ENCODE assay signal across 8 cellular contexts in the genomic region with DNA sequence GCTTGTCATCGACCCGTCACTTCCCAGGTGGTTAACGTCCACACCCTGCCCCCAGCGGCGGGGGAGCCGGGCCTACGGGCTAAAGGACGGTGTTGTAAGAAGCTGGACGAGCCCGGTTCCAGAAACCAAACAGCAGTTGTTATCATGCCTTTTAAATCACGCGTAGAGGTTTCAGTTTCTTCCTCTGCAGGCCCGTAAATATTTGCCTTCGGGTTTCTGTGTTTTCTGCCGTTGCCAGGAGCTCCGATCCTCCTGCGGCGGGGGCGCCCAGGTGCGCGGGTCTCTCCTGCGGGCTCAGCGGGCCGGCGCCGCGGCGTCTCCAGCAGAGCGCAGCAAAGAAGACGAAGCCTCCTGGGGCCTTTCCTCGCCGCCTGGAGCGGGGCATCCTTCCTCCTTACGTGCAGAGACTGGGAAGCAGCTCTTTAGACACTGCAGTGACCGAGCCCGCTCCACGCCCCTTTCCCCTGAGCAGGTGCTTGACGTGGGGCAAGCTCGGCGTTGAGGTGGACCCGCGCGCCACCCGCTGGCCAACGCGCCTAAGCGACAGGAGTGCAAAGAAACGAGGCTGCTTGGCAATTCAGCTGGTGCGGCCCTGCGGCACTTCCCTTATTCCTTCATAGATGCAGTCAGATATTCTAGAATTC. TPM values are rescaled to one million over a fixed set of nuclear protein-coding genes. Genes with fewer than 3 reads are reported as not detected.
DNase-seq lines count a peak whose midpoint lies in the region; ATAC-seq and TF ChIP-seq lines count a peak whose summit lies in the region.

No MANE protein-coding gene starts in this region.

- peak overlapping the region; percentile 57 for H3K4me3 ChIP-seq in AG04449 (ENCODE audit: low read depth, low read length)

- ATAC-seq in GM18907 (IDR thresholded peaks at IDR 0.05; ENCODE audit: unreplicated experiment) = peak; percentile 94
- ATAC-seq in HG03159 (IDR thresholded peaks at IDR 0.05; ENCODE audit: unreplicated experiment) = peak; percentile 92

- POLR2A ChIA-PET in AG04449 (lab: Yijun Ruan, JAX) = interaction anchor here (0.6 kb wide), 1 partner anchor 59 kb away, joined by 3 read pairs; no protein-coding TSS in a partner anchor

- DNase-seq in AG04449 (ENCODE audit: low read depth, low spot score) = no peak
- peak; percentile 34 for DNase-seq in NCI-H2227 treated with DMSO at 0.1 percent for 48 hours (lab: John Stamatoyannopoulos, UW)
- DNase-seq in activated CD4-positive, alpha-beta T cell treated with anti-CD3 and anti-CD28 coated beads for 1 hour = peak; percentile 58
- peak; percentile 77 for DNase-seq in cerebellum (ENCODE audit: low spot score)
- DNase-seq in kidney tubule cell (ENCODE audit: low spot score) = peak; percentile 91
- peak; percentile 38 to 66 (median 54) for DNase-seq in stimulated activated CD4-positive, alpha-beta T cell treated with anti-CD3 and anti-CD28 coated beads, Interleukin-1b, Interleukin-23, amount 100 ng/mL, for 24 hours (ENCODE audit: low read depth in 4 of 4, low spot score in 1 of 4)

- CTCF ChIA-PET in AG04449 (lab: Yijun Ruan, JAX) = interaction anchor here (0.6 to 15.1 kb wide), 58 partner anchors 10 to 830 kb away, joined by 3 to 231 read pairs (median 5); partner anchors contain the start of gene ADRA1B

- peak; percentile 90 for TF ChIP-seq CTCF in AG04449 (IDR thresholded peaks at IDR 0.05; ENCODE audit: insufficient read depth, low read length, missing control alignments)

RNA-seq across cellular contexts. Expression of gene TTC1, which starts 21.8 kb away (rescaled TPM):
- total RNA-seq in cerebellum = 29.3 TPM
